13 cellular contexts compared by ENCODE assay signal in genomic region chr6:52403627-52404026, GRCh38. TPM values are rescaled to one million over a fixed set of nuclear protein-coding genes. Genes with fewer than 3 reads are reported as not detected.
DNase-seq lines count a peak whose midpoint lies in the region; ATAC-seq, FAIRE-seq and TF ChIP-seq lines count a peak whose summit lies in the region.
"Had no signal": no experiment of that assay in that cellular context is flagged by ENCODE, and none has a peak within 500 bp of the region (broad histone marks: within the 10 kb centered on the region; RNA-seq: fewer than 3 reads in every experiment).

No MANE protein-coding gene starts in this region.

- H3K4me3 ChIP-seq in pancreas = no peak overlapping the region
- H3K4me3 ChIP-seq: neural progenitor cell had no signal

- TF ChIP-seq CTCF in pancreas (IDR thresholded peaks at IDR 0.05) = no peak

- 45% methylated on average over 9 of the region's 9 CpGs for WGBS in pancreas, 2 donors

- no peaks in the 10 kb centered on the region for H3K27me3 ChIP-seq in pancreas
- H3K27me3 ChIP-seq: neural progenitor cell had no signal

- no peaks in the 10 kb centered on the region for H3K36me3 ChIP-seq in pancreas
- H3K36me3 ChIP-seq: neural progenitor cell had no signal

- peak; percentile 47 for DNase-seq in NCI-H146 (lab: John Stamatoyannopoulos, UW)
- no peak for DNase-seq in NCI-H146 treated with DMSO at 0.1 percent for 48 hours (lab: John Stamatoyannopoulos, UW; ENCODE audit: unreplicated experiment)
- peak; percentile 82 to 95 for DNase-seq in NCI-H446 (lab: John Stamatoyannopoulos, UW)
- peak; percentile 86 for DNase-seq in cerebellum (ENCODE audit: low spot score)
- DNase-seq in pancreas = peak in 3 of 6 donors; percentile 17 to 63 (median 33)
- DNase-seq in posterior cingulate gyrus = no peak
- DNase-seq in NCI-H2227 treated with DMSO at 0.1 percent for 48 hours (lab: John Stamatoyannopoulos, UW) = no peak
- DNase-seq: immature natural killer cell, KG1 had no signal

- H3K27ac ChIP-seq in pancreas = no peak overlapping the region
- H3K27ac ChIP-seq: neural progenitor cell had no signal

- H3K4me1 ChIP-seq in pancreas = no peaks in the 10 kb centered on the region

- H3K9me3 ChIP-seq in pancreas = no peaks in the 10 kb centered on the region

- ATAC-seq in pancreas = peak; percentile 33 to 72 (median 60)
- no peak for ATAC-seq in HG03175 (IDR thresholded peaks at IDR 0.05; ENCODE audit: unreplicated experiment)

- intact Hi-C loops in pancreas (cut with DNase I) (loop anchor here in 1 of 3 donors (10.0 kb wide), 1 partner anchor 109 kb away; no protein-coding TSS in a partner anchor), posterior cingulate gyrus (cut with DNase I) (no loop called here)

- FAIRE-seq in pancreas (lab: Jason Lieb, UNC) = no peak
- FAIRE-seq: G401.6, H54 had no signal

RNA-seq across cellular contexts. Expression of gene EFHC1, which starts 16.5 kb away (rescaled TPM):
- total RNA-seq in cerebellum = 55.2 TPM
- 10 to 100 TPM in 3 of 6 donors, 1 to 10 TPM in 3; 5.5 to 15.1 (median 9.8) TPM for total RNA-seq in pancreas
- 10 to 100 TPM; 27.8 to 39.0 TPM for polyA plus RNA-seq in pancreas

RNA-seq across cellular contexts. Expression of gene PAQR8, which starts 41.7 kb away (rescaled TPM):
- total RNA-seq in cerebellum = 20.6 TPM
- 1 to 10 TPM in 4 of 6 donors, under 1 TPM in 2; 0.71 to 6.1 (median 2.0) TPM for total RNA-seq in pancreas
- polyA plus RNA-seq in pancreas = 1 to 10 TPM in 1 of 2 donors, under 1 TPM in 1; 0.87 to 2.7 TPM

Comparison
In these comparisons a context has a peak if more than half of its experiments do, and no peak if none do; other contexts are left out.
1. DNase-seq: peak in NCI-H146 (single experiment), NCI-H446 (2 of 2) and cerebellum (single experiment); none in NCI-H146 treated with DMSO at 0.1 percent for 48 hours (single experiment), posterior cingulate gyrus (0 of 10) and NCI-H2227 treated with DMSO at 0.1 percent for 48 hours (single experiment).